12 cellular contexts compared by ENCODE assay signal in genomic region chr10:99913831-99914235, GRCh38.
A peak's percentile ranks its signal among the peaks of the same experiment; 100 is the strongest.
DNase-seq lines count a peak whose midpoint lies in the region; ATAC-seq, FAIRE-seq and TF ChIP-seq lines count a peak whose summit lies in the region.
"Had no signal": no experiment of that assay in that cellular context is flagged by ENCODE, and none has a peak within 500 bp of the region (broad histone marks: within the 10 kb centered on the region; RNA-seq: fewer than 3 reads in every experiment).

No MANE protein-coding gene starts in this region.

- peak overlapping the region; percentile 96 for H2BK5ac ChIP-seq in mesendoderm (ENCODE audit: low read length)

- H3K56ac ChIP-seq in mesendoderm (ENCODE audit: low read length): peak overlapping the region; percentile 93

- H3K4ac ChIP-seq in mesendoderm (ENCODE audit: low read depth, low read length): peak overlapping the region; percentile 38

- H3K4me3 ChIP-seq in HepG2 (replicated peaks in 1 of 3; ENCODE audit: insufficient read depth in 1 of 3, low read depth in 2 of 3, low read length in 3 of 3): no peak overlapping the region
- H3K4me3 ChIP-seq in right lobe of liver: no peak overlapping the region
- H3K4me3 ChIP-seq in mesendoderm (ENCODE audit: low read length): peak overlapping the region; percentile 51
- H3K4me3 ChIP-seq in effector memory CD4-positive, alpha-beta T cell (ENCODE audit: insufficient read depth, low read depth, low read length, poor library complexity, severe bottlenecking): no peak overlapping the region

- no peak overlapping the region for H2AK5ac ChIP-seq in mesendoderm (ENCODE audit: low read length)

- no peak overlapping the region for H3K23ac ChIP-seq in mesendoderm (ENCODE audit: low read length)

- TF ChIP-seq CTCF in HepG2 (CRISPR knock-in tag; IDR thresholded peaks at IDR 0.05) (no peak), right lobe of liver (IDR thresholded peaks at IDR 0.05) (no peak)

- no peak for TF ChIP-seq RAD21 in HepG2 (CRISPR knock-in tag; IDR thresholded peaks at IDR 0.05)

- no peaks in the 10 kb centered on the region for H3K27me3 ChIP-seq in HepG2 (ENCODE audit: control insufficient read depth in 1 of 2, insufficient read depth in 2 of 2, low read length in 2 of 2)
- H3K27me3 ChIP-seq in right lobe of liver: no peaks in the 10 kb centered on the region
- no peaks in the 10 kb centered on the region for H3K27me3 ChIP-seq in mesendoderm (ENCODE audit: insufficient read depth, low read length, poor library complexity)
- no peaks in the 10 kb centered on the region for H3K27me3 ChIP-seq in effector memory CD4-positive, alpha-beta T cell (replicated peaks; ENCODE audit: control insufficient read depth, insufficient read depth, low read length, poor library complexity, severe bottlenecking)

- no peak overlapping the region for H2AFZ ChIP-seq in HepG2 (ENCODE audit: low read length)

- H4K8ac ChIP-seq in mesendoderm (ENCODE audit: low read depth, low read length): no peak overlapping the region

- BruUV-seq in HepG2 (replicated peaks; lab: Mats Ljungman, UMichigan): no TSS peak

- peaks cover 5% of the 10 kb centered on the region in 2 experiments; a peak in 4 of 5 replicates for H3K36me3 ChIP-seq in HepG2 (replicated peaks in 1 of 2; ENCODE audit: control insufficient read depth in 1 of 2, insufficient read depth in 2 of 2, low read length in 2 of 2)
- H3K36me3 ChIP-seq in right lobe of liver: peaks cover 0 to 4% (median 0%) of the 10 kb centered on the region in 4 donors
- no peaks in the 10 kb centered on the region for H3K36me3 ChIP-seq in mesendoderm (ENCODE audit: control insufficient read depth, insufficient read depth, low read length)
- no peaks in the 10 kb centered on the region for H3K36me3 ChIP-seq in effector memory CD4-positive, alpha-beta T cell (ENCODE audit: control insufficient read depth, insufficient read depth, low read length)

- CTCF ChIA-PET in HepG2 (lab: Yijun Ruan, JAX; ENCODE audit: low intra/inter-chr PET ratio, low total read pairs): no interaction called here

- H3K4me1 ChIP-seq in HepG2 (ENCODE audit: insufficient read depth, low read length): no peaks in the 10 kb centered on the region
- H3K4me1 ChIP-seq in right lobe of liver: peaks cover 0 to 23% (median 4%) of the 10 kb centered on the region in 4 donors
- peaks cover 6% of the 10 kb centered on the region for H3K4me1 ChIP-seq in mesendoderm (ENCODE audit: control insufficient read depth, low read depth, low read length)
- no peaks in the 10 kb centered on the region for H3K4me1 ChIP-seq in effector memory CD4-positive, alpha-beta T cell (ENCODE audit: control insufficient read depth, insufficient read depth, low read length, poor library complexity, severe bottlenecking)

- peaks cover 4% of the 10 kb centered on the region for H3K79me1 ChIP-seq in mesendoderm (ENCODE audit: low read length)

- H3K9ac ChIP-seq in HepG2 (ENCODE audit: insufficient read depth, low read depth, low read length): no peak overlapping the region
- H3K9ac ChIP-seq in mesendoderm (ENCODE audit: low read length): peak overlapping the region; percentile 83

- H2BK120ac ChIP-seq in mesendoderm (ENCODE audit: low read depth, low read length): peak overlapping the region; percentile 5

- no peak for TF ChIP-seq POLR2A in HepG2 (IDR thresholded peaks at IDR 0.05; ENCODE audit: insufficient read depth in 1 of 2, low read depth in 2 of 2, low read length in 2 of 2)
- no peak for TF ChIP-seq POLR2A in right lobe of liver (IDR thresholded peaks at IDR 0.05)

- WGBS in HepG2 (ENCODE audit: low lambda C conversion rate): 92% methylated on average over 9 of the region's 9 CpGs
- WGBS in right lobe of liver (ENCODE audit: insufficient coverage, low coverage, low lambda C conversion rate, missing lambda C conversion rate): 67% methylated on average over 3 of the region's 9 CpGs
- no CpG with 5 or more reads among the region's 9 CpGs for WGBS in mesendoderm (ENCODE audit: extremely low coverage, insufficient coverage, low lambda C conversion rate)

- no peaks in the 10 kb centered on the region for H4K20me1 ChIP-seq in HepG2 (ENCODE audit: insufficient read depth, low read length)

- intact Hi-C loops in HepG2 (cut with micrococcal nuclease; ENCODE audit: unreplicated experiment): no loop called here
- intact Hi-C loops in right lobe of liver (cut with DNase I): no loop called here

- H2BK15ac ChIP-seq in mesendoderm (replicated peaks; ENCODE audit: low read depth): no peak overlapping the region

- no peak for FAIRE-seq in HepG2 (lab: Jason Lieb, UNC)

- POLR2A ChIA-PET in HepG2 (lab: Yijun Ruan, JAX): no interaction called here

- no peak for TF ChIP-seq EP300 in HepG2 (IDR thresholded peaks at IDR 0.05; ENCODE audit: low read depth in 2 of 2, low read length in 2 of 2)
- TF ChIP-seq EP300 in HepG2 (CRISPR knock-in tag; IDR thresholded peaks at IDR 0.05; ENCODE audit: borderline replicate concordance): no peak

- no peak for DNase-seq in HepG2 (ENCODE audit: low spot score)
- no peak for DNase-seq in right lobe of liver
- DNase-seq in epithelial cell of prostate (ENCODE audit: low read depth, low spot score): no peak
- peak; percentile 99 for DNase-seq in mesendoderm
- DNase-seq in effector memory CD4-positive, alpha-beta T cell: no peak
- no peak for DNase-seq in stimulated activated naive CD4-positive, alpha-beta T cell (lab: John Stamatoyannopoulos, UW)
- no peak for DNase-seq in activated effector memory CD4-positive, alpha-beta T cell treated with anti-CD3 and anti-CD28 coated beads, Interleukin-2, amount 50 U/mL, for 16 hours
- DNase-seq in epidermal melanocyte (ENCODE audit: insufficient read length, low spot score): no peak
- DNase-seq: activated CD4-positive, CD25-positive, alpha-beta regulatory T cell treated with anti-CD3 and anti-CD28 coated beads, Interleukin-2, amount 50 U/mL, for 72 hours; activated gamma-delta T cell; KBM-7; SHP77 treated with DMSO at 0.1 percent for 48 hours had no signal

- ATAC-seq in HepG2: peak; percentile 54; the same call in 2 of the 3 replicates
- ATAC-seq in right lobe of liver: no peak

- H3K4me2 ChIP-seq in HepG2 (ENCODE audit: low read depth, low read length) (no peak overlapping the region), mesendoderm (ENCODE audit: low read length) (peak overlapping the region; percentile 64)

- in situ Hi-C loops in HepG2 (cut with HindIII; ENCODE audit: extremely low pct_ligation_motif_present, low pct_unique_long_range_greater_than_20kb): no loop called here

- no peaks in the 10 kb centered on the region for H3K9me3 ChIP-seq in HepG2 (ENCODE audit: low read length)
- no peaks in the 10 kb centered on the region for H3K9me3 ChIP-seq in right lobe of liver
- no peaks in the 10 kb centered on the region for H3K9me3 ChIP-seq in effector memory CD4-positive, alpha-beta T cell (ENCODE audit: control insufficient read depth, low read length)

- H3K18ac ChIP-seq in mesendoderm (ENCODE audit: low read length): peak overlapping the region; percentile 53

- H3K27ac ChIP-seq in HepG2 (ENCODE audit: extremely low read length, insufficient read depth, low read length): no peak overlapping the region
- no peak overlapping the region for H3K27ac ChIP-seq in right lobe of liver
- peak overlapping the region; percentile 48 for H3K27ac ChIP-seq in epithelial cell of prostate
- peak overlapping the region; percentile 98 for H3K27ac ChIP-seq in mesendoderm (ENCODE audit: low read depth, low read length)
- no peak overlapping the region for H3K27ac ChIP-seq in effector memory CD4-positive, alpha-beta T cell (ENCODE audit: insufficient read depth, low read length, poor library complexity, severe bottlenecking)

- peak overlapping the region; percentile 21 for H4K5ac ChIP-seq in mesendoderm (ENCODE audit: low read length)

- H3K79me2 ChIP-seq in HepG2 (ENCODE audit: insufficient read depth, low read length) (no peaks in the 10 kb centered on the region), mesendoderm (ENCODE audit: control insufficient read depth, insufficient read depth, low read length) (peaks cover 26% of the 10 kb centered on the region)

TF ChIP-seq in HepG2, 621 proteins besides CTCF, POLR2A, EP300 and RAD21:
- TF ChIP-seq ZNF263 (CRISPR knock-in tag; IDR thresholded peaks at IDR 0.05) (no peak), MXI1 (IDR thresholded peaks at IDR 0.05; ENCODE audit: borderline replicate concordance, low read depth, low read length) (no peak), ZNF605 (CRISPR knock-in tag; IDR thresholded peaks at IDR 0.05) (no peak), HNRNPUL1 (IDR thresholded peaks at IDR 0.05; ENCODE audit: low read depth, low read length) (no peak), CBX2 (IDR thresholded peaks at IDR 0.05; ENCODE audit: low read depth, low read length) (no peak), CBX2 (CRISPR knock-in tag; IDR thresholded peaks at IDR 0.05; ENCODE audit: low read depth) (no peak), CHD2 (IDR thresholded peaks at IDR 0.05; ENCODE audit: low read depth, low read length) (no peak), CENPX (CRISPR knock-in tag; IDR thresholded peaks at IDR 0.05) (no peak), POLR2AphosphoS2 (IDR thresholded peaks at IDR 0.05; ENCODE audit: low read depth, low read length) (no peak), SRSF1 (optimal IDR thresholded peaks at IDR 0.05; ENCODE audit: low read depth, low read length) (no peak)

Comparison
In these comparisons a context has a peak if more than half of its experiments do, and no peak if none do; other contexts are left out.
1. H3K27ac ChIP-seq: peak in epithelial cell of prostate (single experiment) and mesendoderm (single experiment); none in HepG2 (single experiment), right lobe of liver (0 of 3) and effector memory CD4-positive, alpha-beta T cell (single experiment).